2 cellular contexts compared by ENCODE assay signal in the genomic region with DNA sequence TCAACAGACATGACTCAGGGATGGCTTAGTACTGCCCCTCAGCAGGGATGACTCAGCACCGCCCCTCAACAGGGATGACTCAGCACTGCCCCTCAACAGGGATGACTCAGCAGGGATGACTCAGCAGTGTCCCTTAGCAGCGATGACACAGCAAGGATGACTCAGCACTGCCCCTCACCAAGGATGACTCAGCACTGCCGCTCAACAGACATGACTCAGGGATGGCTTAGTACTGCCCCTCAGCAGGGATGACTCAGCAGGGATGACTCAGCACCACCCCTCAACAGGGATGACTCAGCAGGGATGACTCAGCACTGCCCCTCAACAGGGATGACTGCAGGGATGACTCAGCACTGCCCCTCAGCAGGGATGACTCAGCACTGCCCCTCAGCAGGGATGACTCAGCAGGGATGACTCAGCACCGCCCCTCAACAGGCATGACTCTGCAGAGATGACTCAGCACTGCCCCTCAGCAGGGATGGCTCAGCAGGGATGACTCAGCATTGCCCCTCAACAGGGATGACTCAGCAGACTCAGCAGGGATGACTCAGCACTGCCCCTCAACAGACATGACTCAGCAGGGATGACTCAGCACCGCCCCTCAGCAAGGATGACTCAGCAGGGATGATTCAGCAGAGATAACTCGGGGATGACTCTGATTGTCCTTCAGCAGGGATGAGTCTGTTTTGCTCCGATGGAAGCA.
TF ChIP-seq lines count a peak whose summit lies in the region.

No MANE protein-coding gene starts in this region.

TF ChIP-seq in IMR-90, 13 proteins besides CTCF, POLR2A, EP300 and RAD21:
- TF ChIP-seq FOS (IDR thresholded peaks at IDR 0.05; ENCODE audit: low read depth, low read length): peak; percentile 96
- peak; percentile 93 for TF ChIP-seq NFE2L2 (IDR thresholded peaks at IDR 0.05; ENCODE audit: low read depth, low read length)
- TF ChIP-seq MAFK (IDR thresholded peaks at IDR 0.05; ENCODE audit: low read depth, low read length): peak; percentile 77

TF ChIP-seq in GM12878, 131 proteins besides CTCF, POLR2A, EP300 and RAD21:
- TF ChIP-seq, protein P1, sequence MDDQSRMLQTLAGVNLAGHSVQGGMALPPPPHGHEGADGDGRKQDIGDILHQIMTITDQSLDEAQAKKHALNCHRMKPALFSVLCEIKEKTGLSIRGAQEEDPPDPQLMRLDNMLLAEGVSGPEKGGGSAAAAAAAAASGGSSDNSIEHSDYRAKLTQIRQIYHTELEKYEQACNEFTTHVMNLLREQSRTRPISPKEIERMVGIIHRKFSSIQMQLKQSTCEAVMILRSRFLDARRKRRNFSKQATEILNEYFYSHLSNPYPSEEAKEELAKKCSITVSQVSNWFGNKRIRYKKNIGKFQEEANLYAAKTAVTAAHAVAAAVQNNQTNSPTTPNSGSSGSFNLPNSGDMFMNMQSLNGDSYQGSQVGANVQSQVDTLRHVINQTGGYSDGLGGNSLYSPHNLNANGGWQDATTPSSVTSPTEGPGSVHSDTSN (IDR thresholded peaks at IDR 0.05; ENCODE audit: insufficient replicate concordance, low read depth, low read length): peak; percentile 43
- 0 out of 2 replicates have a peak, but pooled peaks have one; percentile 9 for TF ChIP-seq ATF3 (IDR thresholded peaks at IDR 0.05; ENCODE audit: borderline replicate concordance, extremely low read depth, low read depth, low read length)
- TF ChIP-seq RUNX3 (IDR thresholded peaks at IDR 0.05; ENCODE audit: low read length): peak; percentile 3; the same call in 1 of the 2 replicates
- 0 out of 2 replicates have a peak, but pooled peaks have one; percentile 19 for TF ChIP-seq NFIC (IDR thresholded peaks at IDR 0.05; ENCODE audit: low read depth, low read length)
- peak; percentile 99 for TF ChIP-seq BACH1 (IDR thresholded peaks at IDR 0.05; ENCODE audit: borderline replicate concordance)
- peak; percentile 81 for TF ChIP-seq IRF4 (IDR thresholded peaks at IDR 0.05; ENCODE audit: low read depth, low read length)
- 0 out of 2 replicates have a peak, but pooled peaks have one; percentile 4 for TF ChIP-seq GABPA (IDR thresholded peaks at IDR 0.05; ENCODE audit: low read depth)
- TF ChIP-seq CBX5 (IDR thresholded peaks at IDR 0.05; ENCODE audit: low read depth): peak; percentile 52; the same call in 1 of the 2 replicates
- TF ChIP-seq, protein P2, sequence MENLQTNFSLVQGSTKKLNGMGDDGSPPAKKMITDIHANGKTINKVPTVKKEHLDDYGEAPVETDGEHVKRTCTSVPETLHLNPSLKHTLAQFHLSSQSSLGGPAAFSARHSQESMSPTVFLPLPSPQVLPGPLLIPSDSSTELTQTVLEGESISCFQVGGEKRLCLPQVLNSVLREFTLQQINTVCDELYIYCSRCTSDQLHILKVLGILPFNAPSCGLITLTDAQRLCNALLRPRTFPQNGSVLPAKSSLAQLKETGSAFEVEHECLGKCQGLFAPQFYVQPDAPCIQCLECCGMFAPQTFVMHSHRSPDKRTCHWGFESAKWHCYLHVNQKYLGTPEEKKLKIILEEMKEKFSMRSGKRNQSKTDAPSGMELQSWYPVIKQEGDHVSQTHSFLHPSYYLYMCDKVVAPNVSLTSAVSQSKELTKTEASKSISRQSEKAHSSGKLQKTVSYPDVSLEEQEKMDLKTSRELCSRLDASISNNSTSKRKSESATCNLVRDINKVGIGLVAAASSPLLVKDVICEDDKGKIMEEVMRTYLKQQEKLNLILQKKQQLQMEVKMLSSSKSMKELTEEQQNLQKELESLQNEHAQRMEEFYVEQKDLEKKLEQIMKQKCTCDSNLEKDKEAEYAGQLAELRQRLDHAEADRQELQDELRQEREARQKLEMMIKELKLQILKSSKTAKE (IDR thresholded peaks at IDR 0.05; ENCODE audit: low read depth, poor library complexity, severe bottlenecking): peak; percentile 74
- TF ChIP-seq, protein P3, sequence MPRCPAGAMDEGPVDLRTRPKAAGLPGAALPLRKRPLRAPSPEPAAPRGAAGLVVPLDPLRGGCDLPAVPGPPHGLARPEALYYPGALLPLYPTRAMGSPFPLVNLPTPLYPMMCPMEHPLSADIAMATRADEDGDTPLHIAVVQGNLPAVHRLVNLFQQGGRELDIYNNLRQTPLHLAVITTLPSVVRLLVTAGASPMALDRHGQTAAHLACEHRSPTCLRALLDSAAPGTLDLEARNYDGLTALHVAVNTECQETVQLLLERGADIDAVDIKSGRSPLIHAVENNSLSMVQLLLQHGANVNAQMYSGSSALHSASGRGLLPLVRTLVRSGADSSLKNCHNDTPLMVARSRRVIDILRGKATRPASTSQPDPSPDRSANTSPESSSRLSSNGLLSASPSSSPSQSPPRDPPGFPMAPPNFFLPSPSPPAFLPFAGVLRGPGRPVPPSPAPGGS (IDR thresholded peaks at IDR 0.05; ENCODE audit: borderline replicate concordance, insufficient read depth, low read depth, low read length, poor library complexity, severe bottlenecking): peak; percentile 93
- peak; percentile 37; the same call in 1 of the 2 replicates for TF ChIP-seq BCL11A (IDR thresholded peaks at IDR 0.05; ENCODE audit: low read depth, low read length)
- TF ChIP-seq POU2F2 (IDR thresholded peaks at IDR 0.05; ENCODE audit: borderline replicate concordance, low read depth, low read length): 0 out of 3 replicates have a peak, but pooled peaks have one; percentile 9
- TF ChIP-seq ATF2 (IDR thresholded peaks at IDR 0.05; ENCODE audit: low read length): 0 out of 2 replicates have a peak, but pooled peaks have one; percentile 27
- peak; percentile 57 for TF ChIP-seq PML (IDR thresholded peaks at IDR 0.05; ENCODE audit: low read length)
- peak; percentile 86 for TF ChIP-seq JUNB (IDR thresholded peaks at IDR 0.05)
- 0 out of 2 replicates have a peak, but pooled peaks have one; percentile 50 for TF ChIP-seq TCF3 (IDR thresholded peaks at IDR 0.05; ENCODE audit: borderline replicate concordance, insufficient read depth, low read depth, low read length)
TF ChIP-seq in GM12878: peak in this region for 16; not testable (repeated sequence) for 115.
